ENCODE assay signal across 2 cellular contexts in the genomic region with DNA sequence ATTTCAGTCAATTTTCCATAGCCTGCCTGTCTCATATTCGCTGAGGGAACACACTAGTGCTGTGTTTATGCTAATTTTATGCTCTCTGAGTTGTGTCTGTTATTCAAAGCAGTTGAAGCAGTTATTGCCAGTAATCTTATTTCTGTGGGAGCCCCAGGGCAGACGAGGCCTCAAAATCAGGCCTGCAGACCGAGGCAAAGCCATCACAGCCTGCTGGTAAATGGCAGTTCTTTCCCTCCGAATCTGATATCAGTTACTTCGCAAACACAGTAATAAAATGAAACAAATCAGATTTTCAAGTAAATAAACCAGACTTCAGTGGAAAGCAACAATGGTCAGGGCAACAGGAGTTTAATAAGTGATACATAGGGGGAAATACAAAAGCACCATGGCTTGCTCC.
A peak's percentile ranks its signal among the peaks of the same experiment; 100 is the strongest.
TF ChIP-seq lines count a peak whose summit lies in the region.

No MANE protein-coding gene starts in this region.

TF ChIP-seq in GM23338, 12 proteins besides CTCF, POLR2A, EP300 and RAD21 (continued from another document):
- TF ChIP-seq STAT1 (IDR thresholded peaks at IDR 0.05; ENCODE audit: unreplicated experiment) (no peak), NANOG (IDR thresholded peaks at IDR 0.05; ENCODE audit: borderline replicate concordance) (no peak), CREB1 (CRISPR knock-in tag; IDR thresholded peaks at IDR 0.05; ENCODE audit: low read depth) (no peak), EZH2 (IDR thresholded peaks at IDR 0.05; ENCODE audit: low read depth, unreplicated experiment) (no peak), ZNF114 (CRISPR knock-in tag; IDR thresholded peaks at IDR 0.05) (no peak), JUNB (IDR thresholded peaks at IDR 0.05; ENCODE audit: unreplicated experiment) (no peak), EZH2phosphoT487 (IDR thresholded peaks at IDR 0.05; ENCODE audit: unreplicated experiment) (no peak), ZNF331 (CRISPR knock-in tag; IDR thresholded peaks at IDR 0.05; ENCODE audit: low read depth) (no peak), ZNF462 (CRISPR knock-in tag; IDR thresholded peaks at IDR 0.05) (no peak)
- TF ChIP-seq, protein P1, sequence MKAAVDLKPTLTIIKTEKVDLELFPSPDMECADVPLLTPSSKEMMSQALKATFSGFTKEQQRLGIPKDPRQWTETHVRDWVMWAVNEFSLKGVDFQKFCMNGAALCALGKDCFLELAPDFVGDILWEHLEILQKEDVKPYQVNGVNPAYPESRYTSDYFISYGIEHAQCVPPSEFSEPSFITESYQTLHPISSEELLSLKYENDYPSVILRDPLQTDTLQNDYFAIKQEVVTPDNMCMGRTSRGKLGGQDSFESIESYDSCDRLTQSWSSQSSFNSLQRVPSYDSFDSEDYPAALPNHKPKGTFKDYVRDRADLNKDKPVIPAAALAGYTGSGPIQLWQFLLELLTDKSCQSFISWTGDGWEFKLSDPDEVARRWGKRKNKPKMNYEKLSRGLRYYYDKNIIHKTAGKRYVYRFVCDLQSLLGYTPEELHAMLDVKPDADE (IDR thresholded peaks at IDR 0.05), result no peak

TF ChIP-seq in SK-N-SH treated with all-trans-retinoic acid at 6 μM for 48 hours, 23 proteins besides CTCF, POLR2A, EP300 and RAD21 (continued from another document):
- TF ChIP-seq CREB5 (CRISPR knock-in tag; IDR thresholded peaks at IDR 0.05; ENCODE audit: low read depth) (no peak), ZNF70 (CRISPR knock-in tag; IDR thresholded peaks at IDR 0.05) (no peak), ZNF565 (CRISPR knock-in tag; conservative IDR thresholded peaks at IDR 0.05; ENCODE audit: low read depth) (no peak), POU6F1 (CRISPR knock-in tag; IDR thresholded peaks at IDR 0.05; ENCODE audit: borderline replicate concordance, low read depth) (no peak), ISL1 (CRISPR knock-in tag; IDR thresholded peaks at IDR 0.05) (no peak), GLIS3 (CRISPR knock-in tag; IDR thresholded peaks at IDR 0.05) (no peak), TOX (CRISPR knock-in tag; IDR thresholded peaks at IDR 0.05; ENCODE audit: borderline replicate concordance) (no peak), CSDC2 (CRISPR knock-in tag; IDR thresholded peaks at IDR 0.05) (no peak), CSRNP3 (CRISPR knock-in tag; IDR thresholded peaks at IDR 0.05) (0 out of 2 replicates have a peak, but pooled peaks have one; percentile 64), TCF4 (CRISPR knock-in tag; IDR thresholded peaks at IDR 0.05; ENCODE audit: borderline replicate concordance) (peak; percentile 97), ESRRG (CRISPR knock-in tag; IDR thresholded peaks at IDR 0.05) (no peak)
